19 cellular contexts compared by ENCODE assay signal in the genomic region with DNA sequence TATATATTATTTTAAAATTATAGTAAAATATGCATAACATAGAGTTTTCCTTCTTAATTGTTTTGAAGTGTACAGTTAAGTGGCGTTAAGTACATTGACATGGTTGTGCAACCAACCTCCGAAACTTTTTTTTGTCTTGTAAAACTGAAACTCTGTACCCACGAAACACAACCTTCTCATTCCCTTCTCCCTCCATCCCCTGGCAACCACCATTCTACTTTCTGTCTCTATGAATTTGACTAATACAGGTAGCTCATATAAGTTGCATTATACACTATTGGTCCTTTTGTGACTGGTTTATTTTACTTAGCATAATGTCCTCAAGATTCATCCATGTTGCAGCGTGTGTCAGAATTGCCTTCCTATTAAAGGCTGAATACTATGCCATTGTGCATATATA.
DNase-seq lines count a peak whose midpoint lies in the region; ATAC-seq and TF ChIP-seq lines count a peak whose summit lies in the region.
"Had no signal": no experiment of that assay in that cellular context is flagged by ENCODE, and none has a peak within 500 bp of the region (broad histone marks: within the 10 kb centered on the region; RNA-seq: fewer than 3 reads in every experiment).

No MANE protein-coding gene starts in this region.

- no peak overlapping the region for H3K27ac Mint-ChIP-seq in natural killer cell treated with Interleukin-12 subunit alpha and Interleukin-12 subunit beta and Interleukin-15 and Interleukin-18, amount 100 ng/mL, for 72 hours
- H3K27ac Mint-ChIP-seq in natural killer cell (no peak overlapping the region), nephron progenitor cell (no peak overlapping the region)
- H3K27ac Mint-ChIP-seq: activated CD4-positive, alpha-beta memory T cell treated with anti-CD3 and anti-CD28 coated beads for 36 hours; activated T-helper 2 cell treated with anti-CD3 and anti-CD28 coated beads, Interferon-gamma antibody, Interleukin-2, Interleukin-4, amounts not matched to agents 10 μg/mL and 5 μg/mL and 100 μg/mL, durations not matched to agents 14 hours and 24 hours and 36 hours; effector memory CD8-positive, alpha-beta T cell; nephron; stimulated activated naive B cell treated with anti-CD40 and anti-IgM and Interleukin-4, amounts not matched to agents 10 μg/mL and 1 μg/mL and 100 μg/mL, for 72 hours had no signal

- intact Hi-C loops in natural killer cell (cut with micrococcal nuclease): no loop called here

- H3K36me3 Mint-ChIP-seq in natural killer cell treated with Interleukin-12 subunit alpha and Interleukin-12 subunit beta and Interleukin-15 and Interleukin-18, amount 100 ng/mL, for 72 hours: no peaks in the 10 kb centered on the region
- no peaks in the 10 kb centered on the region for H3K36me3 Mint-ChIP-seq in natural killer cell
- H3K36me3 Mint-ChIP-seq in nephron progenitor cell (ENCODE audit: low read depth): no peaks in the 10 kb centered on the region
- H3K36me3 Mint-ChIP-seq: activated CD4-positive, alpha-beta memory T cell treated with anti-CD3 and anti-CD28 coated beads for 36 hours; stimulated activated naive B cell treated with anti-CD40 and anti-IgM and Interleukin-4, amounts not matched to agents 10 μg/mL and 1 μg/mL and 100 μg/mL, for 72 hours had no signal

- no peak for DNase-seq in natural killer cell treated with Interleukin-12 subunit alpha and Interleukin-12 subunit beta and Interleukin-15 and Interleukin-18, amount 100 ng/mL, for 72 hours (ENCODE audit: low spot score)
- DNase-seq in natural killer cell (no peak), nephron progenitor cell (no peak), inferior parietal cortex (ENCODE audit: extremely low spot score) (no peak), NCI-H226 (no peak)
- DNase-seq: activated CD4-positive, alpha-beta memory T cell treated with anti-CD3 and anti-CD28 coated beads for 36 hours; effector memory CD8-positive, alpha-beta T cell; heart right ventricle; islet precursor cell; mammary epithelial cell; NCI-H748 treated with DMSO at 0.1 percent for 48 hours; spleen; stimulated activated naive B cell treated with anti-CD40 and anti-IgM and Interleukin-4, amounts not matched to agents 10 μg/mL and 1 μg/mL and 100 μg/mL, for 72 hours; upper lobe of right lung had no signal

- H3K27me3 Mint-ChIP-seq in natural killer cell treated with Interleukin-12 subunit alpha and Interleukin-12 subunit beta and Interleukin-15 and Interleukin-18, amount 100 ng/mL, for 72 hours: peaks cover 10 to 26% of the 10 kb centered on the region in 2 donors
- H3K27me3 Mint-ChIP-seq in natural killer cell (ENCODE audit: low read depth in 2 of 2): peaks cover 5 to 6% of the 10 kb centered on the region in 2 donors
- no peaks in the 10 kb centered on the region for H3K27me3 Mint-ChIP-seq in nephron progenitor cell (ENCODE audit: low read depth, poor library complexity)

- ATAC-seq in natural killer cell treated with Interleukin-12 subunit alpha and Interleukin-12 subunit beta and Interleukin-15 and Interleukin-18, amount 100 ng/mL, for 72 hours: peak; percentile 36 to 82
- no peak for ATAC-seq in natural killer cell
- peak; percentile 58 for ATAC-seq in HG02852 (IDR thresholded peaks at IDR 0.05; ENCODE audit: unreplicated experiment)
- peak; percentile 41 for ATAC-seq in HG03521 (IDR thresholded peaks at IDR 0.05; ENCODE audit: unreplicated experiment)
- no peak for ATAC-seq in HG03342 (IDR thresholded peaks at IDR 0.05; ENCODE audit: unreplicated experiment)
- ATAC-seq: effector memory CD8-positive, alpha-beta T cell; heart right ventricle; upper lobe of right lung had no signal

- TF ChIP-seq CTCF in natural killer cell (IDR thresholded peaks at IDR 0.05): no peak
- TF ChIP-seq CTCF in nephron progenitor cell (IDR thresholded peaks at IDR 0.05): no peak

- H3K4me3 Mint-ChIP-seq in natural killer cell treated with Interleukin-12 subunit alpha and Interleukin-12 subunit beta and Interleukin-15 and Interleukin-18, amount 100 ng/mL, for 72 hours: no peak overlapping the region
- no peak overlapping the region for H3K4me3 Mint-ChIP-seq in natural killer cell
- no peak overlapping the region for H3K4me3 Mint-ChIP-seq in nephron progenitor cell
- H3K4me3 Mint-ChIP-seq: activated CD4-positive, alpha-beta memory T cell treated with anti-CD3 and anti-CD28 coated beads for 36 hours; effector memory CD8-positive, alpha-beta T cell; nephron; stimulated activated naive B cell treated with anti-CD40 and anti-IgM and Interleukin-4, amounts not matched to agents 10 μg/mL and 1 μg/mL and 100 μg/mL, for 72 hours had no signal

- peaks cover 0 to under 1% of the 10 kb centered on the region in 2 donors for H3K4me1 Mint-ChIP-seq in natural killer cell treated with Interleukin-12 subunit alpha and Interleukin-12 subunit beta and Interleukin-15 and Interleukin-18, amount 100 ng/mL, for 72 hours (ENCODE audit: low read depth in 2 of 2)
- H3K4me1 Mint-ChIP-seq in natural killer cell (no peaks in the 10 kb centered on the region), nephron progenitor cell (peaks cover 15% of the 10 kb centered on the region)
- H3K4me1 Mint-ChIP-seq: stimulated activated naive B cell treated with anti-CD40 and anti-IgM and Interleukin-4, amounts not matched to agents 10 μg/mL and 1 μg/mL and 100 μg/mL, for 72 hours had no signal

- H3K9me3 Mint-ChIP-seq in natural killer cell treated with Interleukin-12 subunit alpha and Interleukin-12 subunit beta and Interleukin-15 and Interleukin-18, amount 100 ng/mL, for 72 hours: no peaks in the 10 kb centered on the region
- H3K9me3 Mint-ChIP-seq in natural killer cell (no peaks in the 10 kb centered on the region), nephron progenitor cell (no peaks in the 10 kb centered on the region)
- H3K9me3 Mint-ChIP-seq: activated CD4-positive, alpha-beta memory T cell treated with anti-CD3 and anti-CD28 coated beads for 36 hours; activated T-helper 2 cell treated with anti-CD3 and anti-CD28 coated beads, Interferon-gamma antibody, Interleukin-2, Interleukin-4, amounts not matched to agents 10 μg/mL and 5 μg/mL and 100 μg/mL, durations not matched to agents 14 hours and 24 hours and 36 hours; effector memory CD8-positive, alpha-beta T cell; nephron; stimulated activated naive B cell treated with anti-CD40 and anti-IgM and Interleukin-4, amounts not matched to agents 10 μg/mL and 1 μg/mL and 100 μg/mL, for 72 hours had no signal

Comparison
In these comparisons a context has a peak if more than half of its experiments do, and no peak if none do; other contexts are left out.
1. ATAC-seq: peak in natural killer cell treated with Interleukin-12 subunit alpha and Interleukin-12 subunit beta and Interleukin-15 and Interleukin-18, amount 100 ng/mL, for 72 hours (2 of 2), HG02852 (single experiment) and HG03521 (single experiment); none in natural killer cell (0 of 3) and HG03342 (single experiment).